Comparison of ENCODE assay signal across 21 cellular contexts in the genomic region with DNA sequence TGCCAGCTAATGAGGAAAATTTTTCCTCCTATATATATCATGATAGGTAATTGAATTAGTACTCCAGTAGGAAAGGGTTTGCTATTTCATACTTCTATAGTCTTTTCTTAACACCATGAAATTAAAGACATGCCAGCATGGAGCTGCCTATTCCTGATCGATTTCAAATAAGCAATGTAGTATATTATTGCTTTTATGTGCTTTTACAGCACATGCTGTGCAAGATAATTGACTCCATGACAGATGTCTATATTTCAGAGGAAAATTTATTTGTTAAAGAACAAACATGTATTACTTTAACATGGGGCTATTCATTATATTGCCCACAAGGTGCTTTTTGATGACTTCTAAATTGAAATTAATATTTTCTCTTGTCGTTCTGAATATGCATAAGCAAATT.
"Had no signal": no experiment of that assay in that cellular context is flagged by ENCODE, and none has a peak within 500 bp of the region (broad histone marks: within the 10 kb centered on the region; RNA-seq: fewer than 3 reads in every experiment).

No MANE protein-coding gene starts in this region.

- H3K9me3 Mint-ChIP-seq: effector memory CD8-positive, alpha-beta T cell; naive thymus-derived CD8-positive, alpha-beta T cell had no signal

- DNase-seq: effector memory CD8-positive, alpha-beta T cell; esophagus squamous epithelium; foreskin fibroblast; glutamatergic neuron; islet precursor cell; mucosa of descending colon; naive thymus-derived CD8-positive, alpha-beta T cell; posterior cingulate gyrus; sigmoid colon; stimulated activated naive CD4-positive, alpha-beta T cell; stomach; substantia nigra; transverse colon had no signal

- H3K27me3 Mint-ChIP-seq: effector memory CD8-positive, alpha-beta T cell had no signal

- H3K36me3 ChIP-seq: esophagus squamous epithelium, gastroesophageal sphincter, neutrophil, right atrium auricular region, sigmoid colon, stomach, thoracic aorta, transverse colon had no signal

- H3K9me3 ChIP-seq: esophagus squamous epithelium, gastroesophageal sphincter, mucosa of descending colon, neutrophil, right atrium auricular region, sigmoid colon, stomach, thoracic aorta, transverse colon had no signal

- FAIRE-seq: colon had no signal

- H3K36me3 Mint-ChIP-seq: naive thymus-derived CD8-positive, alpha-beta T cell had no signal

- ATAC-seq: effector memory CD8-positive, alpha-beta T cell; gastroesophageal sphincter; left lobe of liver; mucosa of descending colon; naive thymus-derived CD8-positive, alpha-beta T cell had no signal

- H3K27ac Mint-ChIP-seq: dendritic cell treated with granulocyte-macrophage colony-stimulating factor and Interleukin-4, amounts not matched to agents 40 ng/mL and 50 ng/mL, for 4 days; effector memory CD8-positive, alpha-beta T cell; naive thymus-derived CD8-positive, alpha-beta T cell had no signal

- H3K27ac ChIP-seq: esophagus squamous epithelium, gastroesophageal sphincter, neutrophil, right atrium auricular region, sigmoid colon, skin epidermis, stomach, thoracic aorta, transverse colon had no signal

- H3K4me3 Mint-ChIP-seq: dendritic cell treated with granulocyte-macrophage colony-stimulating factor and Interleukin-4, amounts not matched to agents 40 ng/mL and 50 ng/mL, for 4 days; effector memory CD8-positive, alpha-beta T cell; naive thymus-derived CD8-positive, alpha-beta T cell had no signal

- H3K4me3 ChIP-seq: esophagus squamous epithelium, gastroesophageal sphincter, mucosa of descending colon, right atrium auricular region, sigmoid colon, skin epidermis, stomach, thoracic aorta, transverse colon had no signal

- H3K27me3 ChIP-seq: gastroesophageal sphincter, right atrium auricular region, sigmoid colon had no signal
